Comparison of ENCODE assay signal across 8 cellular contexts in the genomic region with DNA sequence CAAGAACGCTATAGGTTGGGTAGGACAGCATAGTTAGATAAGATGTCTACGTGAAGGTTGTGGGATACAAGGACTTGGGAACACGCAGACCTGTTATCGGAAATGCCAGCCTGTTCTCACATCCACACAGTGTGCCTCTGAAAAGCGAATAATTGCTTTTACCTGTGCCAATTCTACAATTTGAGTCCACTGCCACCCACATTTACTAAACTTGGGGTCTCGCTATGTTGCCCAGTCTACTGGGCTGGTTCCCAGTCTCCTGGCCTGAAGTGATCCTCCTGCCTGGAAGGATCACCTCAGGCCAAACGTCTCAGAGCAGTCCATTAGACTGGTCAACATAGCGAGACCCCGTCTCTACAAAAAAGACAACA. TPM values are rescaled to one million over a fixed set of nuclear protein-coding genes. Genes with fewer than 3 reads are reported as not detected.
DNase-seq lines count a peak whose midpoint lies in the region; ATAC-seq, FAIRE-seq and TF ChIP-seq lines count a peak whose summit lies in the region.

No MANE protein-coding gene starts in this region.

- H3K27ac ChIP-seq in HCT116 (ENCODE audit: low read depth, low read length), result peak overlapping the region; percentile 99
- H3K27ac ChIP-seq in right cardiac atrium (ENCODE audit: low read length), result peak overlapping the region; percentile 95
- peak overlapping the region; percentile 99 for H3K27ac ChIP-seq in smooth muscle cell (ENCODE audit: low read depth)

- TF ChIP-seq POLR2A in HCT116 (IDR thresholded peaks at IDR 0.05; ENCODE audit: borderline replicate concordance, extremely low read depth, insufficient read depth, insufficient read length) (no peak), H54 (IDR thresholded peaks at IDR 0.05; ENCODE audit: low read depth, low read length) (no peak)

- H3K79me2 ChIP-seq in HCT116 (ENCODE audit: insufficient read depth, low read length) (peaks cover 40% of the 10 kb centered on the region), smooth muscle cell (ENCODE audit: low read depth) (peaks cover 40% of the 10 kb centered on the region)

- H3K4me2 ChIP-seq in HCT116 (ENCODE audit: low read length) (peak overlapping the region; percentile 95), smooth muscle cell (peak overlapping the region; percentile 94)

- RAD21 ChIA-PET in HCT116 (lab: Charles Lee; ENCODE audit: low non-redundant PET in 1 of 2, low total read pairs in 2 of 2, uncharacterized antibody in 2 of 2, unreplicated experiment in 2 of 2), result no interaction called here

- no peak for TF ChIP-seq RAD21 in HCT116 (IDR thresholded peaks at IDR 0.05; ENCODE audit: low read depth)

- BruUV-seq in HCT116 (replicated peaks; lab: Mats Ljungman, UMichigan), result TSS peak; percentile 98

- TF ChIP-seq CTCF in HCT116 (IDR thresholded peaks at IDR 0.05 in 2 of 3, conservative IDR thresholded peaks at IDR 0.05 in 1 of 3; ENCODE audit: borderline replicate concordance in 1 of 3, insufficient read depth in 1 of 3, low read depth in 2 of 3, low read length in 2 of 3), result no peak
- TF ChIP-seq CTCF in smooth muscle cell (IDR thresholded peaks at IDR 0.05; ENCODE audit: borderline replicate concordance, insufficient read depth, poor library complexity, severe bottlenecking), result no peak

- no peaks in the 10 kb centered on the region for H3F3A ChIP-seq in smooth muscle cell (ENCODE audit: low read depth)

- H3K36me3 ChIP-seq in HCT116 (ENCODE audit: control insufficient read depth in 1 of 2, insufficient read depth in 2 of 2, low read length in 2 of 2) (0 out of 4 replicates have a peak, but pooled peaks cover 0 to 2% of the 10 kb centered on the region in 2 experiments), smooth muscle cell (ENCODE audit: low read depth) (no peaks in the 10 kb centered on the region)

- no peak for DNase-seq in HCT116 (ENCODE audit: low read depth, low spot score)
- no peak for DNase-seq in activated CD4-positive, alpha-beta memory T cell treated with anti-CD3 and anti-CD28 coated beads, Interleukin-2, amount 10 ng/mL, durations not matched to agents 7 days and 5 days
- DNase-seq in right cardiac atrium, result no peak
- DNase-seq in smooth muscle cell (lab: John Stamatoyannopoulos, UW; ENCODE audit: unreplicated experiment), result no peak
- DNase-seq in H54 (ENCODE audit: insufficient read length, low spot score), result no peak
- DNase-seq in activated effector memory CD4-positive, alpha-beta T cell treated with Interleukin-2 at 50 U/mL for 16 hours, result no peak

- H3K27ac Mint-ChIP-seq in activated CD4-positive, alpha-beta memory T cell treated with anti-CD3 and anti-CD28 coated beads, Interleukin-2, amount 10 ng/mL, durations not matched to agents 7 days and 5 days, result peak overlapping the region; percentile 96

- H3K9me3 Mint-ChIP-seq in activated CD4-positive, alpha-beta memory T cell treated with anti-CD3 and anti-CD28 coated beads, Interleukin-2, amount 10 ng/mL, durations not matched to agents 7 days and 5 days, result no peaks in the 10 kb centered on the region

- H3K9ac ChIP-seq in HCT116 (ENCODE audit: low read length), result peak overlapping the region; percentile 97
- H3K9ac ChIP-seq in smooth muscle cell (ENCODE audit: low read depth), result peak overlapping the region; percentile 100

- FAIRE-seq in H54 (lab: Jason Lieb, UNC), result no peak

- H3K9me3 ChIP-seq in HCT116 (ENCODE audit: control insufficient read depth in 1 of 2, insufficient read depth in 1 of 2, low read depth in 1 of 2, low read length in 2 of 2) (no peaks in the 10 kb centered on the region), right cardiac atrium (ENCODE audit: control insufficient read depth, low read length) (no peaks in the 10 kb centered on the region), smooth muscle cell (replicated peaks; ENCODE audit: low read depth) (no peaks in the 10 kb centered on the region)

- peaks cover 3 to 18% of the 10 kb centered on the region in 2 experiments; a peak in 3 of 4 replicates for H3K4me1 ChIP-seq in HCT116 (ENCODE audit: control insufficient read depth in 1 of 2, insufficient read depth in 2 of 2, low read length in 2 of 2)
- peaks cover 4% of the 10 kb centered on the region for H3K4me1 ChIP-seq in right cardiac atrium (ENCODE audit: control insufficient read depth, insufficient read depth, low read length)
- H3K4me1 ChIP-seq in smooth muscle cell (ENCODE audit: low read depth), result peaks cover 7% of the 10 kb centered on the region

- 58% methylated on average over 9 of the region's 9 CpGs for WGBS in right cardiac atrium
- 62% methylated on average over 9 of the region's 9 CpGs for WGBS in smooth muscle cell (ENCODE audit: low lambda C conversion rate)

- intact Hi-C loops in HCT116 (cut with micrococcal nuclease), result loop anchor here (5.0 kb wide), 1 partner anchor 165 kb away; no protein-coding TSS in a partner anchor
- intact Hi-C loops in right cardiac atrium (cut with DNase I), result no loop called here

- no peaks in the 10 kb centered on the region for H3K27me3 Mint-ChIP-seq in activated CD4-positive, alpha-beta memory T cell treated with anti-CD3 and anti-CD28 coated beads, Interleukin-2, amount 10 ng/mL, durations not matched to agents 7 days and 5 days

- peak overlapping the region; percentile 89 for H3K4me3 Mint-ChIP-seq in activated CD4-positive, alpha-beta memory T cell treated with anti-CD3 and anti-CD28 coated beads, Interleukin-2, amount 10 ng/mL, durations not matched to agents 7 days and 5 days

- H2AFZ ChIP-seq in HCT116 (ENCODE audit: low read depth, low read length, poor library complexity, severe bottlenecking) (no peak overlapping the region), smooth muscle cell (ENCODE audit: low read depth) (peak overlapping the region; percentile 95)

- H3K27me3 ChIP-seq in HCT116 (ENCODE audit: insufficient read depth, low read length) (no peaks in the 10 kb centered on the region), right cardiac atrium (ENCODE audit: control insufficient read depth, insufficient read depth) (no peaks in the 10 kb centered on the region), smooth muscle cell (ENCODE audit: low read depth) (no peaks in the 10 kb centered on the region)

- H3K36me3 Mint-ChIP-seq in activated CD4-positive, alpha-beta memory T cell treated with anti-CD3 and anti-CD28 coated beads, Interleukin-2, amount 10 ng/mL, durations not matched to agents 7 days and 5 days (ENCODE audit: low read depth), result peaks cover 18% of the 10 kb centered on the region

- H3K9me2 ChIP-seq in HCT116 (ENCODE audit: insufficient read depth), result no peaks in the 10 kb centered on the region

- H3K4me1 Mint-ChIP-seq in activated CD4-positive, alpha-beta memory T cell treated with anti-CD3 and anti-CD28 coated beads, Interleukin-2, amount 10 ng/mL, durations not matched to agents 7 days and 5 days, result peaks cover 34% of the 10 kb centered on the region

- H4K20me1 ChIP-seq in HCT116 (ENCODE audit: insufficient read depth) (no peaks in the 10 kb centered on the region), smooth muscle cell (ENCODE audit: low read depth) (peaks cover 15% of the 10 kb centered on the region)

- H3K4me3 ChIP-seq in HCT116 (replicated peaks in 1 of 2; ENCODE audit: low read depth in 1 of 2, low read length in 2 of 2), result peak overlapping the region; percentile 89 to 96
- peak overlapping the region; percentile 81 for H3K4me3 ChIP-seq in right cardiac atrium (ENCODE audit: low read length)
- H3K4me3 ChIP-seq in smooth muscle cell, result peak overlapping the region; percentile 94

- ATAC-seq in HCT116 (peak; percentile 26), right cardiac atrium (no peak), GM18868 (IDR thresholded peaks at IDR 0.05; ENCODE audit: unreplicated experiment) (no peak), GM21717 (IDR thresholded peaks at IDR 0.05; ENCODE audit: unreplicated experiment) (no peak)

- POLR2A ChIA-PET in HCT116 (lab: Charles Lee), result interaction anchor here (0.6 to 1.3 kb wide), 4 partner anchors 9 to 215 kb away, joined by 3 to 9 read pairs (median 4); partner anchors contain the start of gene OIP5
- POLR2A ChIA-PET in activated CD4-positive, alpha-beta memory T cell treated with anti-CD3 and anti-CD28 coated beads, Interleukin-2, amount 10 ng/mL, durations not matched to agents 7 days and 5 days (lab: Charles Lee), result interaction anchor here (0.9 to 2.7 kb wide), 15 partner anchors 9 to 422 kb away, joined by 3 to 33 read pairs (median 5); partner anchors contain the start of genes CHAC1, CHP1, DLL4 and NUSAP1

- CTCF ChIA-PET in HCT116 (lab: Charles Lee), result no interaction called here
- CTCF ChIA-PET in activated CD4-positive, alpha-beta memory T cell treated with anti-CD3 and anti-CD28 coated beads, Interleukin-2, amount 10 ng/mL, durations not matched to agents 7 days and 5 days (lab: Charles Lee), result interaction anchor here (1.0 to 1.9 kb wide), 4 partner anchors 13 to 215 kb away, joined by 3 to 7 read pairs (median 4); partner anchors contain the start of genes NUSAP1 and OIP5

TF ChIP-seq in HCT116, 20 proteins besides CTCF, POLR2A, EP300 and RAD21 (continues in another document):
- TF ChIP-seq ZFX (IDR thresholded peaks at IDR 0.05) (no peak), FOSL1 (IDR thresholded peaks at IDR 0.05; ENCODE audit: low read depth) (no peak), CBX3 (IDR thresholded peaks at IDR 0.05; ENCODE audit: low read depth) (no peak), EZH2phosphoT487 (IDR thresholded peaks at IDR 0.05; ENCODE audit: borderline replicate concordance) (no peak)
- TF ChIP-seq, protein P1, sequence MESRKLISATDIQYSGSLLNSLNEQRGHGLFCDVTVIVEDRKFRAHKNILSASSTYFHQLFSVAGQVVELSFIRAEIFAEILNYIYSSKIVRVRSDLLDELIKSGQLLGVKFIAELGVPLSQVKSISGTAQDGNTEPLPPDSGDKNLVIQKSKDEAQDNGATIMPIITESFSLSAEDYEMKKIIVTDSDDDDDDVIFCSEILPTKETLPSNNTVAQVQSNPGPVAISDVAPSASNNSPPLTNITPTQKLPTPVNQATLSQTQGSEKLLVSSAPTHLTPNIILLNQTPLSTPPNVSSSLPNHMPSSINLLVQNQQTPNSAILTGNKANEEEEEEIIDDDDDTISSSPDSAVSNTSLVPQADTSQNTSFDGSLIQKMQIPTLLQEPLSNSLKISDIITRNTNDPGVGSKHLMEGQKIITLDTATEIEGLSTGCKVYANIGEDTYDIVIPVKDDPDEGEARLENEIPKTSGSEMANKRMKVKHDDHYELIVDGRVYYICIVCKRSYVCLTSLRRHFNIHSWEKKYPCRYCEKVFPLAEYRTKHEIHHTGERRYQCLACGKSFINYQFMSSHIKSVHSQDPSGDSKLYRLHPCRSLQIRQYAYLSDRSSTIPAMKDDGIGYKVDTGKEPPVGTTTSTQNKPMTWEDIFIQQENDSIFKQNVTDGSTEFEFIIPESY (IDR thresholded peaks at IDR 0.05; ENCODE audit: extremely low read depth, insufficient replicate concordance, low read length), result no peak

RNA-seq across cellular contexts. Expression of gene INO80, which starts 0.8 kb away (rescaled TPM):
- total RNA-seq in HCT116 (2021; ENCODE audit: unreplicated experiment) (28.2 TPM), right cardiac atrium (10 to 100 TPM in 3 of 4 donors, 1 to 10 TPM in 1; 9.9 to 14.9 (median 12.6) TPM), smooth muscle cell (8.3 and 21.7 TPM in 2 replicates)
- polyA plus RNA-seq in HCT116 (2012), result 18.3 and 18.9 TPM in 2 replicates
- 10 to 100 TPM; 21.8 to 22.1 TPM for total RNA-seq in activated CD4-positive, alpha-beta memory T cell treated with anti-CD3 and anti-CD28 coated beads, Interleukin-2, amount 10 ng/mL, durations not matched to agents 7 days and 5 days
- polyA plus RNA-seq in right cardiac atrium (5.8 TPM), smooth muscle cell (3.1 and 4.4 TPM in 2 replicates)
